Comparison of ENCODE assay signal across 1 cellular context in genomic region chr4:52201705-52202104, GRCh38.
TF ChIP-seq lines count a peak whose summit lies in the region.

No MANE protein-coding gene starts in this region.

TF ChIP-seq in GM23338, 12 proteins besides CTCF, POLR2A, EP300 and RAD21 (continued from another document):
- TF ChIP-seq ZNF462 (CRISPR knock-in tag; IDR thresholded peaks at IDR 0.05): 0 out of 2 replicates have a peak, but pooled peaks have one; percentile 7
